13 cellular contexts compared by ENCODE assay signal in the genomic region with DNA sequence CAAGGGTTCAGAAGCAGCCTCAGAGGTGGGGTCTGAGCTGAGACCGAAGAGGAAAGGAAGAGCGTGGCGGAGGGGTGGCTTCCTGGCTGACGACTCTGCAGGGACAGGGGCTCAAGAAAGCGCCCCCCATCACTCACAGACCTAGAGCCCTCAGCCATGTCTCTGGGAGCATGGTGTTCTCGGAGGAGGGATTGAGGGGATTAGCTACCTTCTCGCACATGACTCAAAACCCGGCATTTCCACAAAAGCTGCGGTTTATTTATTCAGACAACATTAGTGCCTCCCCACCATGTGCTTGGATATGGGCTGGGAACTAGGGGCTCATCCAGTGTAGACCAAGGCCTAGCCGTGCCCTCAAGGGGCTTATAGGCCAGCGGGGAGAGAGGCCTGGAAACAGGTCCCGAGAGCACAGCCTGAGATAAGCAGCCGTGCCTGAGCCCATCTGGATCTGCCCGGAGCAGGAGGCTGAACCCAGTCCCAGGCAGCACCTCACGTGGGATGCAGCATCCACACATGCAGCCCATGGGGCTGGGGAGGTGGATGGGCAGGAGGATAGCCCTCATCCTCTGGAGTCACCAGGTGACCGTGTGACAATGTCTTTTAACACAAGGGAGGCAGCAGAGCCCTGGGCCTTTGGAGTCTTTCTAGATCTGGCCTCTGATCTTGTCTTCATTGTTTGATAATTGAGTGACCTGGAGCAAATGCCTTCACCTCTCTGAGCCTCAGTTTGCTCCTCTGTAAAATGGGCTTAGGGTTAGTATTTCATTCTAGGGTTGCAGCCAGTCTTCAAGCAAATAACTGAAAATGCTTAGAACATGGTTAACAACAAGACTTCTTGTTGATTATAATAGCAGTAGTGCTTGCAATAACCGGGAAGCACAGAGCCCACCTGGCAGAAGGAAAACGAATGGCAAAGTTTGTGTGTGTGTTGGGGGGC. TPM values are rescaled to one million over a fixed set of nuclear protein-coding genes. Genes with fewer than 3 reads are reported as not detected.
DNase-seq lines count a peak whose midpoint lies in the region; ATAC-seq and TF ChIP-seq lines count a peak whose summit lies in the region.
"Had no signal": no experiment of that assay in that cellular context is flagged by ENCODE, and none has a peak within 500 bp of the region (broad histone marks: within the 10 kb centered on the region; RNA-seq: fewer than 3 reads in every experiment).

No MANE protein-coding gene starts in this region.

- no peak overlapping the region for H2AFZ ChIP-seq in trophoblast cell (ENCODE audit: insufficient read depth, low read length, poor library complexity)

- H3K18ac ChIP-seq in trophoblast cell (ENCODE audit: low read length) = no peak overlapping the region

- no peaks in the 10 kb centered on the region for H3K27me3 ChIP-seq in trophoblast cell (ENCODE audit: insufficient read depth, low read length)
- H3K27me3 ChIP-seq: testis had no signal

- H3K4ac ChIP-seq in trophoblast cell (ENCODE audit: low read depth, low read length) = no peak overlapping the region

- H3K4me2 ChIP-seq in trophoblast cell (ENCODE audit: low read length) = peak overlapping the region; percentile 64

- H3K36me3 ChIP-seq in trophoblast cell (ENCODE audit: control insufficient read depth in 1 of 2, insufficient read depth in 2 of 2, low read length in 2 of 2) = no peaks in the 10 kb centered on the region

- no peak overlapping the region for H2BK120ac ChIP-seq in trophoblast cell (ENCODE audit: insufficient read depth, low read length, poor library complexity)

- H4K91ac ChIP-seq in trophoblast cell (ENCODE audit: low read depth, low read length) = no peak overlapping the region

- CTCF ChIA-PET in GM10248 (lab: Yijun Ruan, JAX) = no interaction called here

- POLR2A ChIA-PET in GM10248 (lab: Yijun Ruan, JAX) = no interaction called here

- no peak overlapping the region for H3K27ac ChIP-seq in trophoblast cell (ENCODE audit: low read depth, low read length)
- H3K27ac ChIP-seq: C4-2B, testis had no signal

- no peak overlapping the region for H4K12ac ChIP-seq in trophoblast cell (ENCODE audit: low read depth, low read length)

- H3K4me1 ChIP-seq in trophoblast cell (ENCODE audit: control insufficient read depth in 1 of 2, insufficient read depth in 2 of 2, low read length in 2 of 2) = peaks cover 17 to 28% of the 10 kb centered on the region in 2 experiments
- H3K4me1 ChIP-seq: testis had no signal

- H2BK5ac ChIP-seq in trophoblast cell (ENCODE audit: low read depth, low read length, poor library complexity) = no peak overlapping the region

- ATAC-seq in GM21717 (IDR thresholded peaks at IDR 0.05; ENCODE audit: unreplicated experiment) = no peak
- ATAC-seq in GM18868 (IDR thresholded peaks at IDR 0.05; ENCODE audit: unreplicated experiment) = no peak

- no peak overlapping the region for H2BK12ac ChIP-seq in trophoblast cell (ENCODE audit: low read length)

- H3K79me1 ChIP-seq in trophoblast cell (ENCODE audit: low read length) = peaks cover 2% of the 10 kb centered on the region

- no peaks in the 10 kb centered on the region for H3K79me2 ChIP-seq in trophoblast cell (ENCODE audit: control insufficient read depth, insufficient read depth, low read length, poor library complexity)

- no peak overlapping the region for H3K9ac ChIP-seq in trophoblast cell (ENCODE audit: low read length)

- H4K8ac ChIP-seq in trophoblast cell (ENCODE audit: low read depth, low read length) = no peak overlapping the region

- peak overlapping the region; percentile 1 for H2AK5ac ChIP-seq in trophoblast cell (ENCODE audit: low read length)

- H3K4me3 ChIP-seq in fibroblast of villous mesenchyme (ENCODE audit: low read depth, low read length) (no peak overlapping the region), trophoblast cell (ENCODE audit: low read depth, low read length) (no peak overlapping the region)

- TF ChIP-seq CTCF in GM10248 (IDR thresholded peaks at IDR 0.05; ENCODE audit: control extremely low read depth, extremely low read depth, low read depth, missing control alignments) = no peak
- TF ChIP-seq CTCF in fibroblast of villous mesenchyme (IDR thresholded peaks at IDR 0.05; ENCODE audit: insufficient read depth, low read depth, low read length) = no peak

- DNase-seq in GM10248 (ENCODE audit: extremely low spot score) = peak; percentile 10
- peak; percentile 25 for DNase-seq in LHCN-M2 (ENCODE audit: low read depth)
- DNase-seq in fibroblast of villous mesenchyme (ENCODE audit: low read depth) = peak; percentile 55
- peak in 1 of 2 donors; percentile 54 for DNase-seq in trophoblast cell
- no peak for DNase-seq in NCI-H187 treated with DMSO at 0.1 percent for 48 hours (lab: John Stamatoyannopoulos, UW)
- DNase-seq in superior temporal gyrus (ENCODE audit: extremely low spot score) = no peak
- DNase-seq: cortex of kidney, erythroblast, NCI-H774, testis had no signal

- H3K9me3 ChIP-seq in trophoblast cell (ENCODE audit: insufficient read depth, low read depth, low read length) = peaks cover 2% of the 10 kb centered on the region
- H3K9me3 ChIP-seq: testis had no signal

- WGBS in trophoblast cell (ENCODE audit: extremely low coverage, insufficient coverage, insufficient read length) = no CpG with 5 or more reads among the region's 18 CpGs

- H3K23ac ChIP-seq in trophoblast cell (ENCODE audit: low read length) = no peak overlapping the region

- no peak overlapping the region for H3K14ac ChIP-seq in trophoblast cell (ENCODE audit: low read length)

RNA-seq across cellular contexts. Expression of gene HMCN2, which starts 0.9 kb away (rescaled TPM):
- total RNA-seq in LHCN-M2 (2014; rRNA removed) (12.1 and 15.7 TPM in 2 replicates), fibroblast of villous mesenchyme (under 0.01 TPM in 1 of 2 replicates, not detected in the other)
- polyA plus RNA-seq in LHCN-M2 (2012) = 0.30 TPM
- polyA plus RNA-seq in trophoblast cell (2013) = 3.2 and 3.6 TPM in 2 replicates

Comparison
In these comparisons a context has a peak if more than half of its experiments do, and no peak if none do; other contexts are left out.
1. DNase-seq: peak in GM10248 (single experiment), LHCN-M2 (single experiment) and fibroblast of villous mesenchyme (single experiment); none in NCI-H187 treated with DMSO at 0.1 percent for 48 hours (single experiment) and superior temporal gyrus (single experiment).
2. RNA of gene HMCN2, which starts 0.9 kb away (total RNA-seq): 12.1 to 15.7 TPM in LHCN-M2; under 0.01 TPM in fibroblast of villous mesenchyme; every median in the first group is over 10 times any median in the second.